In genomic region chr12:56565510-56566101, GRCh38 we compare ENCODE assay signal across 8 cellular contexts. TPM values are rescaled to one million over a fixed set of nuclear protein-coding genes. Genes with fewer than 3 reads are reported as not detected.
DNase-seq lines count a peak whose midpoint lies in the region; ATAC-seq, FAIRE-seq and TF ChIP-seq lines count a peak whose summit lies in the region.

No MANE protein-coding gene starts in this region.

- TF ChIP-seq POLR2A in H54 (IDR thresholded peaks at IDR 0.05; ENCODE audit: low read depth, low read length) (no peak), HepG2 (IDR thresholded peaks at IDR 0.05; ENCODE audit: insufficient read depth in 1 of 2, low read depth in 2 of 2, low read length in 2 of 2) (0 out of 4 replicates have a peak, but pooled peaks have one; percentile 27 to 29)

- no peak for TF ChIP-seq EP300 in HepG2 (IDR thresholded peaks at IDR 0.05; ENCODE audit: low read depth in 2 of 2, low read length in 2 of 2)
- TF ChIP-seq EP300 in HepG2 (CRISPR knock-in tag; IDR thresholded peaks at IDR 0.05; ENCODE audit: borderline replicate concordance), result no peak

- H3K4me1 ChIP-seq in colonic mucosa (peaks cover 8% of the 10 kb centered on the region), HepG2 (ENCODE audit: insufficient read depth, low read length) (peaks cover 37% of the 10 kb centered on the region)

- peak overlapping the region; percentile 79 for H3K27ac ChIP-seq in colonic mucosa
- peak overlapping the region; percentile 36 for H3K27ac ChIP-seq in HepG2 (ENCODE audit: extremely low read length, insufficient read depth, low read length)

- no peaks in the 10 kb centered on the region for H3K79me2 ChIP-seq in HepG2 (ENCODE audit: insufficient read depth, low read length)

- H3K27me3 Mint-ChIP-seq in stimulated activated memory B cell treated with anti-CD40 and anti-IgM and Interleukin-4, amounts not matched to agents 10 μg/mL and 1 μg/mL and 100 μg/mL, for 72 hours, result no peaks in the 10 kb centered on the region

- TF ChIP-seq CTCF in colonic mucosa (IDR thresholded peaks at IDR 0.05) (no peak), HepG2 (CRISPR knock-in tag; IDR thresholded peaks at IDR 0.05) (peak; percentile 18; the same call in 1 of the 2 replicates)

- H3K9me3 Mint-ChIP-seq in stimulated activated memory B cell treated with anti-CD40 and anti-IgM and Interleukin-4, amounts not matched to agents 10 μg/mL and 1 μg/mL and 100 μg/mL, for 72 hours, result no peaks in the 10 kb centered on the region

- no peaks in the 10 kb centered on the region for H3K36me3 ChIP-seq in colonic mucosa
- no peaks in the 10 kb centered on the region for H3K36me3 ChIP-seq in HepG2 (replicated peaks in 1 of 2; ENCODE audit: control insufficient read depth in 1 of 2, insufficient read depth in 2 of 2, low read length in 2 of 2)

- H2AFZ ChIP-seq in HepG2 (ENCODE audit: low read length), result peak overlapping the region; percentile 71

- TF ChIP-seq RAD21 in HepG2 (CRISPR knock-in tag; IDR thresholded peaks at IDR 0.05), result no peak

- DNase-seq in COLO829 (ENCODE audit: low spot score) (peak; percentile 11), H54 (ENCODE audit: insufficient read length, low spot score) (peak; percentile 40), SK-MEL-5 (ENCODE audit: low read depth, low spot score) (peak; percentile 34), colonic mucosa (peak; percentile 76), HepG2 (ENCODE audit: low spot score) (peak; percentile 54), NCI-H1105 (lab: John Stamatoyannopoulos, UW) (no peak)

- intact Hi-C loops in colonic mucosa (cut with DNase I), result no loop called here
- intact Hi-C loops in HepG2 (cut with micrococcal nuclease; ENCODE audit: unreplicated experiment), result no loop called here

- WGBS in HepG2 (ENCODE audit: low lambda C conversion rate), result 19% methylated on average over 6 of the region's 6 CpGs

- peak overlapping the region; percentile 61 for H3K27ac Mint-ChIP-seq in stimulated activated memory B cell treated with anti-CD40 and anti-IgM and Interleukin-4, amounts not matched to agents 10 μg/mL and 1 μg/mL and 100 μg/mL, for 72 hours

- no TSS peak for BruUV-seq in HepG2 (replicated peaks; lab: Mats Ljungman, UMichigan)

- H3K9ac ChIP-seq in colonic mucosa (ENCODE audit: low read depth in 2 of 2, low read length in 2 of 2), result peak overlapping the region; percentile 31 to 56
- peak overlapping the region; percentile 50; the same call in 1 of the 2 replicates for H3K9ac ChIP-seq in HepG2 (ENCODE audit: insufficient read depth, low read depth, low read length)

- FAIRE-seq in H54 (lab: Jason Lieb, UNC), result peak; percentile 86
- FAIRE-seq in HepG2 (lab: Jason Lieb, UNC), result peak; percentile 81

- H3K4me3 Mint-ChIP-seq in stimulated activated memory B cell treated with anti-CD40 and anti-IgM and Interleukin-4, amounts not matched to agents 10 μg/mL and 1 μg/mL and 100 μg/mL, for 72 hours, result peak overlapping the region; percentile 22

- no peaks in the 10 kb centered on the region for H3K36me3 Mint-ChIP-seq in stimulated activated memory B cell treated with anti-CD40 and anti-IgM and Interleukin-4, amounts not matched to agents 10 μg/mL and 1 μg/mL and 100 μg/mL, for 72 hours

- CTCF ChIA-PET in HepG2 (lab: Yijun Ruan, JAX; ENCODE audit: low intra/inter-chr PET ratio, low total read pairs), result no interaction called here

- ATAC-seq in HepG2, result peak; percentile 94
- peak; percentile 76 for ATAC-seq in stimulated activated memory B cell treated with anti-CD40 and anti-IgM and Interleukin-4, amounts not matched to agents 10 μg/mL and 1 μg/mL and 100 μg/mL, for 72 hours
- no peak for ATAC-seq in GM19467 (IDR thresholded peaks at IDR 0.05; ENCODE audit: unreplicated experiment)

- H3K4me2 ChIP-seq in HepG2 (ENCODE audit: low read depth, low read length), result peak overlapping the region; percentile 86

- POLR2A ChIA-PET in HepG2 (lab: Yijun Ruan, JAX), result no interaction called here

- H4K20me1 ChIP-seq in HepG2 (ENCODE audit: insufficient read depth, low read length), result no peaks in the 10 kb centered on the region

- H3K4me1 Mint-ChIP-seq in stimulated activated memory B cell treated with anti-CD40 and anti-IgM and Interleukin-4, amounts not matched to agents 10 μg/mL and 1 μg/mL and 100 μg/mL, for 72 hours, result peaks cover 10% of the 10 kb centered on the region

- in situ Hi-C loops in SK-MEL-5 (cut with HindIII; ENCODE audit: low pct_unique_long_range_greater_than_20kb, low sequenced_read_pairs) (no loop called here), HepG2 (cut with HindIII; ENCODE audit: extremely low pct_ligation_motif_present, low pct_unique_long_range_greater_than_20kb) (no loop called here)

- H3K9me3 ChIP-seq in colonic mucosa (no peaks in the 10 kb centered on the region), HepG2 (ENCODE audit: low read length) (no peaks in the 10 kb centered on the region)

- no peaks in the 10 kb centered on the region for H3K27me3 ChIP-seq in colonic mucosa
- H3K27me3 ChIP-seq in HepG2 (ENCODE audit: control insufficient read depth in 1 of 2, insufficient read depth in 2 of 2, low read length in 2 of 2), result no peaks in the 10 kb centered on the region

- H3K4me3 ChIP-seq in colonic mucosa, result peak overlapping the region; percentile 2
- H3K4me3 ChIP-seq in HepG2 (replicated peaks in 1 of 3; ENCODE audit: insufficient read depth in 1 of 3, low read depth in 2 of 3, low read length in 3 of 3), result peak overlapping the region; percentile 22 to 62 (median 42); a peak in 5 of 6 replicates

TF ChIP-seq in HepG2, 621 proteins besides CTCF, POLR2A, EP300 and RAD21 (continues in another document):
- TF ChIP-seq SOX6 (IDR thresholded peaks at IDR 0.05) (no peak), SOX6 (CRISPR knock-in tag; IDR thresholded peaks at IDR 0.05) (peak; percentile 53; the same call in 1 of the 2 replicates), SAP130 (CRISPR knock-in tag; IDR thresholded peaks at IDR 0.05; ENCODE audit: low read depth) (peak; percentile 32; the same call in 1 of the 2 replicates), SALL2 (CRISPR knock-in tag; IDR thresholded peaks at IDR 0.05) (0 out of 2 replicates have a peak, but pooled peaks have one; percentile 29), MED1 (CRISPR knock-in tag; IDR thresholded peaks at IDR 0.05) (peak; percentile 24; the same call in 1 of the 2 replicates), SOX5 (CRISPR knock-in tag; IDR thresholded peaks at IDR 0.05; ENCODE audit: borderline replicate concordance) (0 out of 2 replicates have a peak, but pooled peaks have one; percentile 19), ELF1 (CRISPR knock-in tag; IDR thresholded peaks at IDR 0.05) (peak; percentile 37), ZNF160 (CRISPR knock-in tag; IDR thresholded peaks at IDR 0.05) (no peak), ZNF816 (CRISPR knock-in tag; IDR thresholded peaks at IDR 0.05; ENCODE audit: borderline replicate concordance) (no peak), ZNF350 (CRISPR knock-in tag; IDR thresholded peaks at IDR 0.05; ENCODE audit: borderline replicate concordance, low read depth) (peak; percentile 29; the same call in 1 of the 2 replicates)

RNA-seq across cellular contexts. Expression of gene RBMS2, which starts 44.0 kb away (rescaled TPM):
- 4.9 and 6.0 TPM in 2 replicates for total RNA-seq in SK-MEL-5 (2014; rRNA removed; shearing (Covaris generic))
- 8.0 and 13.0 TPM in 2 replicates for polyA plus RNA-seq in SK-MEL-5 (2015; cell fraction: cytosol; rRNA removed)
- 7.7 and 12.7 TPM in 2 replicates for polyA plus RNA-seq in SK-MEL-5 (2015; cell fraction: nucleus; rRNA removed)
- 10 to 100 TPM; 16.8 to 42.7 TPM for total RNA-seq in colonic mucosa
- total RNA-seq in HepG2 (2016; rRNA removed; fragmentation: Illumina TruSeq; extraction: Trizol), result 0.53 and 0.81 TPM in 2 replicates
- 1.4 and 3.4 TPM in 2 replicates for total RNA-seq in HepG2 (2016; cell fraction: cytosol; rRNA removed; fragmentation: Illumina TruSeq; extraction: Trizol; ENCODE audit: low read depth)
- 0.52 and 1.7 TPM in 2 replicates for total RNA-seq in HepG2 (2016; cell fraction: insoluble cytoplasmic fraction; rRNA removed; fragmentation: Illumina TruSeq; extraction: Trizol)
- 0.93 and 5.7 TPM in 2 replicates for total RNA-seq in HepG2 (2016; cell fraction: membrane; rRNA removed; fragmentation: Illumina TruSeq; extraction: Trizol)
- 0.68 and 2.8 TPM in 2 replicates for total RNA-seq in HepG2 (2016; cell fraction: nucleus; rRNA removed; fragmentation: Illumina TruSeq; extraction: Trizol)
- 6.0 and 7.4 TPM in 2 replicates for polyA plus RNA-seq in HepG2 (2011; rRNA removed)
- polyA plus RNA-seq in HepG2 (2011; cell fraction: cytosol; rRNA removed), result 4.9 and 5.8 TPM in 2 replicates
- 4.1 and 31.3 TPM in 2 replicates for polyA plus RNA-seq in HepG2 (2011; cell fraction: nucleus; rRNA removed)
- polyA plus RNA-seq in HepG2 (2012), result 4.5 and 6.2 TPM in 2 replicates
- 4.3 and 5.5 TPM in 2 replicates for polyA plus RNA-seq in HepG2 (2016; cell fraction: cytosol; fragmentation: Illumina TruSeq; extraction: Trizol; ENCODE audit: low read depth)
- polyA plus RNA-seq in HepG2 (2016; cell fraction: insoluble cytoplasmic fraction; fragmentation: Illumina TruSeq; extraction: Trizol; ENCODE audit: low read depth), result 2.0 and 2.8 TPM in 2 replicates
- 5.5 and 8.4 TPM in 2 replicates for polyA plus RNA-seq in HepG2 (2016; cell fraction: membrane; fragmentation: Illumina TruSeq; extraction: Trizol; ENCODE audit: low read depth)
- 3.7 and 5.1 TPM in 2 replicates for polyA plus RNA-seq in HepG2 (2016; cell fraction: nucleus; fragmentation: Illumina TruSeq; extraction: Trizol; ENCODE audit: insufficient read depth, low read depth)
- polyA minus RNA-seq in HepG2 (2011; rRNA and poly(A)+ RNA removed; ENCODE audit: low replicate concordance), result 11.3 and 107 TPM in 2 replicates
- 6.9 and 7.3 TPM in 2 replicates for polyA minus RNA-seq in HepG2 (2011; cell fraction: cytosol; rRNA and poly(A)+ RNA removed)
- polyA minus RNA-seq in HepG2 (2011; cell fraction: nucleus; rRNA and poly(A)+ RNA removed), result 1.3 and 1.9 TPM in 2 replicates
